Comparison of ENCODE assay signal across 12 cellular contexts in the genomic region with DNA sequence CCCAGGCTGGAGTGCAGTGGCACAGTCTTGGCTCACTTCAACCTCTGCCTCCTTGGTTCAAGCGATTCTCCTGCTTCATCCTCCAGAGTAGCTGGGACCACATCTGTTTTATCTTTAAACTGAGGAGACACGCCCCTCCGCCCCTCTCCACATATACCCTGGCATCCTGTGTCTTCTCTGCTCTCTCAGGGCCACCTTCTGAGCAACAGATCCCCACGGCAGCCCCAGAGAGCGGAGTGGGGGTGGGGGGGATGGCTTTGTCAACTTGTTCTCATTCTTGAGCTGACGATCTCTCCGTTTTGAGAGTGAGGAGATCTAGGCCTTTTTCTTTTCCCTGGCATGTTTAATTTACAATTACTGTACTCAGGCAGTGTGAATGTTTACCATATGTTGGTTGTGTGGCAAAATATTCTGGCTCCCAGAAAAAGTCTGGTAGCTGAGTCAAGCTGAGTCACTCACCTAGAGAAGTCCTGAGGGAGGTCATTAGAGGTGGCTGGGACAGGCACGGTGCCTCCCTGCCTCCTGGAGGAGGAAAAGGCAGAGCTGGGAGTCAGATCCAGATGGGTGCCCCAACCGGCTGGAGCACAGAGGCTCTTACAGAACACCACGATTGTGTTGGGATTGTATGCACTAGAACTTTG. TPM values are rescaled to one million over a fixed set of nuclear protein-coding genes. Genes with fewer than 3 reads are reported as not detected.
DNase-seq lines count a peak whose midpoint lies in the region; ATAC-seq, FAIRE-seq and TF ChIP-seq lines count a peak whose summit lies in the region.
"Had no signal": no experiment of that assay in that cellular context is flagged by ENCODE, and none has a peak within 500 bp of the region (broad histone marks: within the 10 kb centered on the region; RNA-seq: fewer than 3 reads in every experiment).

No MANE protein-coding gene starts in this region.

- H3K4me3 ChIP-seq in A549 (no peak overlapping the region), adrenal gland (no peak overlapping the region)

- 15% methylated on average over 10 of the region's 10 CpGs for WGBS in A549 (ENCODE audit: missing lambda C conversion rate)
- whole genome bisulfite sequencing in adrenal gland, 4 donors = 70 to 86% (median 77%) methylated on average over 10 of the region's 10 CpGs

- intact Hi-C loops in adrenal gland (cut with DNase I) = loop anchor here in 1 of 2 donors (10.0 kb wide), 1 partner anchor 138 kb away; no protein-coding TSS in a partner anchor

- POLR2A ChIA-PET in A549 (lab: Yijun Ruan, JAX) = interaction anchor here (1.3 to 1.9 kb wide), 4 partner anchors 15 to 28 kb away, joined by 3 to 17 read pairs (median 8); a partner anchor contains a TSS

- CTCF ChIA-PET in A549 (lab: Yijun Ruan, JAX) = interaction anchor here (0.7 to 3.6 kb wide), 16 partner anchors 9 to 1234 kb away, joined by 3 to 15 read pairs (median 4); no protein-coding TSS in a partner anchor

- no peaks in the 10 kb centered on the region for H3K36me3 ChIP-seq in adrenal gland (replicated peaks in 1 of 2)

- TF ChIP-seq CTCF in A549 (IDR thresholded peaks at IDR 0.05) (peak; percentile 34; the same call in 2 of the 3 replicates), adrenal gland (IDR thresholded peaks at IDR 0.05) (peak in 1 of 6 experiments; percentile 19)

- DNase-seq in A549 (ENCODE audit: low read depth in 1 of 2, low spot score in 1 of 2) (peak; percentile 82 to 91), GOT3 (lab: John Stamatoyannopoulos, UW) (peak; percentile 6), adrenal gland (peak in 5 of 7 donors; percentile 36 to 63 (median 60)), kidney glomerular epithelial cell (lab: John Stamatoyannopoulos, UW) (peak; percentile 42), NCI-H748 treated with DMSO at 0.1 percent for 48 hours (lab: John Stamatoyannopoulos, UW) (no peak)
- DNase-seq: activated T-cell treated with anti-CD3 and anti-CD28 coated beads, Interleukin-2, amount 50 U/mL, for 48 hours; stimulated activated CD4-positive, alpha-beta T cell treated with anti-CD3 and anti-CD28 coated beads, Interleukin-2, amount 100 ng/mL, for 24 hours had no signal

- ATAC-seq in A549 (peak; percentile 93 to 96), GM21447 (IDR thresholded peaks at IDR 0.05; ENCODE audit: unreplicated experiment) (no peak), HG02885 (IDR thresholded peaks at IDR 0.05; ENCODE audit: poor library complexity, unreplicated experiment) (no peak), GM21786 (IDR thresholded peaks at IDR 0.05; ENCODE audit: unreplicated experiment) (no peak)

- peak overlapping the region; percentile 79 for H3K4me2 ChIP-seq in A549

- TF ChIP-seq POLR2A in A549 (IDR thresholded peaks at IDR 0.05; ENCODE audit: low read length) (no peak), adrenal gland (IDR thresholded peaks at IDR 0.05) (no peak)

- TF ChIP-seq RAD21 in A549 (conservative IDR thresholded peaks at IDR 0.05 in 1 of 2, IDR thresholded peaks at IDR 0.05 in 1 of 2) = peak; percentile 72 to 83

- no peaks in the 10 kb centered on the region for H3K9me3 ChIP-seq in A549
- no peaks in the 10 kb centered on the region for H3K9me3 ChIP-seq in adrenal gland (replicated peaks in 1 of 3)

- TF ChIP-seq EP300 in A549 (IDR thresholded peaks at IDR 0.05) = peak in 1 of 2 experiments; percentile 40; a peak in 1 of 5 replicates

- H3K27me3 ChIP-seq in adrenal gland = no peaks in the 10 kb centered on the region

- H3K4me1 ChIP-seq in A549 (peaks cover 27% of the 10 kb centered on the region), adrenal gland (replicated peaks in 1 of 2) (peaks cover 12 to 23% of the 10 kb centered on the region in 2 donors)

- peak overlapping the region; percentile 82 to 89 for H3K27ac ChIP-seq in A549
- H3K27ac ChIP-seq in adrenal gland = no peak overlapping the region

- FAIRE-seq in A549 (lab: Jason Lieb, UNC) = peak; percentile 68
- FAIRE-seq: D721Med, endothelial cell of umbilical vein had no signal

TF ChIP-seq in A549, 52 proteins besides CTCF, POLR2A, EP300 and RAD21:
- TF ChIP-seq, protein P1, sequence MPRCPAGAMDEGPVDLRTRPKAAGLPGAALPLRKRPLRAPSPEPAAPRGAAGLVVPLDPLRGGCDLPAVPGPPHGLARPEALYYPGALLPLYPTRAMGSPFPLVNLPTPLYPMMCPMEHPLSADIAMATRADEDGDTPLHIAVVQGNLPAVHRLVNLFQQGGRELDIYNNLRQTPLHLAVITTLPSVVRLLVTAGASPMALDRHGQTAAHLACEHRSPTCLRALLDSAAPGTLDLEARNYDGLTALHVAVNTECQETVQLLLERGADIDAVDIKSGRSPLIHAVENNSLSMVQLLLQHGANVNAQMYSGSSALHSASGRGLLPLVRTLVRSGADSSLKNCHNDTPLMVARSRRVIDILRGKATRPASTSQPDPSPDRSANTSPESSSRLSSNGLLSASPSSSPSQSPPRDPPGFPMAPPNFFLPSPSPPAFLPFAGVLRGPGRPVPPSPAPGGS (IDR thresholded peaks at IDR 0.05) = 0 out of 3 replicates have a peak, but pooled peaks have one; percentile 56
- peak; percentile 96 for TF ChIP-seq FOSL2 (IDR thresholded peaks at IDR 0.05)
- peak; percentile 95 for TF ChIP-seq FOSL2 (CRISPR knock-in tag; IDR thresholded peaks at IDR 0.05)
- TF ChIP-seq FOXS1 (CRISPR knock-in tag; IDR thresholded peaks at IDR 0.05) = peak; percentile 80; the same call in 1 of the 2 replicates
- TF ChIP-seq MAZ (IDR thresholded peaks at IDR 0.05; ENCODE audit: borderline replicate concordance, low read depth, low read length) = 0 out of 2 replicates have a peak, but pooled peaks have one; percentile 34
- no peak for TF ChIP-seq CHD2 (IDR thresholded peaks at IDR 0.05; ENCODE audit: low read length, partially characterized antibody)
- TF ChIP-seq MAFK (IDR thresholded peaks at IDR 0.05; ENCODE audit: partially characterized antibody) = peak; percentile 78
- TF ChIP-seq ESRRA (IDR thresholded peaks at IDR 0.05; ENCODE audit: borderline replicate concordance, low read length) = no peak; the same call in 1 of the 2 replicates
- peak; percentile 68; the same call in 1 of the 2 replicates for TF ChIP-seq GATA3 (IDR thresholded peaks at IDR 0.05; ENCODE audit: borderline replicate concordance)
- TF ChIP-seq HOXB5 (CRISPR knock-in tag; IDR thresholded peaks at IDR 0.05) = 0 out of 2 replicates have a peak, but pooled peaks have one; percentile 49
- TF ChIP-seq, protein P2, sequence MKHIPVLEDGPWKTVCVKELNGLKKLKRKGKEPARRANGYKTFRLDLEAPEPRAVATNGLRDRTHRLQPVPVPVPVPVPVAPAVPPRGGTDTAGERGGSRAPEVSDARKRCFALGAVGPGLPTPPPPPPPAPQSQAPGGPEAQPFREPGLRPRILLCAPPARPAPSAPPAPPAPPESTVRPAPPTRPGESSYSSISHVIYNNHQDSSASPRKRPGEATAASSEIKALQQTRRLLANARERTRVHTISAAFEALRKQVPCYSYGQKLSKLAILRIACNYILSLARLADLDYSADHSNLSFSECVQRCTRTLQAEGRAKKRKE (CRISPR knock-in tag; IDR thresholded peaks at IDR 0.05; ENCODE audit: low read depth) = peak; percentile 52; the same call in 1 of the 2 replicates
- TF ChIP-seq NFE2L2 (conservative IDR thresholded peaks at IDR 0.05; ENCODE audit: low read length) = peak; percentile 29
- peak in 1 of 2 experiments; percentile 69; a peak in 2 of 5 replicates for TF ChIP-seq JUN (IDR thresholded peaks at IDR 0.05)
- peak; percentile 93 for TF ChIP-seq JUNB (IDR thresholded peaks at IDR 0.05)
- TF ChIP-seq HEYL (CRISPR knock-in tag; IDR thresholded peaks at IDR 0.05) = no peak
- TF ChIP-seq ZSCAN20 (CRISPR knock-in tag; IDR thresholded peaks at IDR 0.05) = no peak
- TF ChIP-seq, protein P3, sequence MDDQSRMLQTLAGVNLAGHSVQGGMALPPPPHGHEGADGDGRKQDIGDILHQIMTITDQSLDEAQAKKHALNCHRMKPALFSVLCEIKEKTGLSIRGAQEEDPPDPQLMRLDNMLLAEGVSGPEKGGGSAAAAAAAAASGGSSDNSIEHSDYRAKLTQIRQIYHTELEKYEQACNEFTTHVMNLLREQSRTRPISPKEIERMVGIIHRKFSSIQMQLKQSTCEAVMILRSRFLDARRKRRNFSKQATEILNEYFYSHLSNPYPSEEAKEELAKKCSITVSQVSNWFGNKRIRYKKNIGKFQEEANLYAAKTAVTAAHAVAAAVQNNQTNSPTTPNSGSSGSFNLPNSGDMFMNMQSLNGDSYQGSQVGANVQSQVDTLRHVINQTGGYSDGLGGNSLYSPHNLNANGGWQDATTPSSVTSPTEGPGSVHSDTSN (IDR thresholded peaks at IDR 0.05) = 0 out of 2 replicates have a peak, but pooled peaks have one; percentile 43
- TF ChIP-seq SMC3 (IDR thresholded peaks at IDR 0.05) = peak; percentile 81
- TF ChIP-seq HOXA7 (CRISPR knock-in tag; IDR thresholded peaks at IDR 0.05) = no peak
- no peak for TF ChIP-seq FOSB (CRISPR knock-in tag; IDR thresholded peaks at IDR 0.05)
- TF ChIP-seq, protein P4, sequence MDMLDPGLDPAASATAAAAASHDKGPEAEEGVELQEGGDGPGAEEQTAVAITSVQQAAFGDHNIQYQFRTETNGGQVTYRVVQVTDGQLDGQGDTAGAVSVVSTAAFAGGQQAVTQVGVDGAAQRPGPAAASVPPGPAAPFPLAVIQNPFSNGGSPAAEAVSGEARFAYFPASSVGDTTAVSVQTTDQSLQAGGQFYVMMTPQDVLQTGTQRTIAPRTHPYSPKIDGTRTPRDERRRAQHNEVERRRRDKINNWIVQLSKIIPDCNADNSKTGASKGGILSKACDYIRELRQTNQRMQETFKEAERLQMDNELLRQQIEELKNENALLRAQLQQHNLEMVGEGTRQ (IDR thresholded peaks at IDR 0.05) = no peak
- TF ChIP-seq, protein P5, sequence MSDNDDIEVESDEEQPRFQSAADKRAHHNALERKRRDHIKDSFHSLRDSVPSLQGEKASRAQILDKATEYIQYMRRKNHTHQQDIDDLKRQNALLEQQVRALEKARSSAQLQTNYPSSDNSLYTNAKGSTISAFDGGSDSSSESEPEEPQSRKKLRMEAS (IDR thresholded peaks at IDR 0.05) = peak; percentile 83

RNA-seq across cellular contexts. Expression of a gene that starts 19.5 kb away (rescaled TPM):
- polyA plus RNA-seq in A549 (2011; rRNA removed) (177 and 228 TPM in 2 replicates), A549 (2017; fragmentation: RNase III; extraction: RNeasy Plus Mini Kit Qiagen cat#74134 plus additional on column Dnase treatment) (87.8 to 221 TPM (median 181 TPM) in 3 replicates), adrenal gland (100 to 1,000 TPM in 1 of 3 donors, 10 to 100 TPM in 2; 93.0 to 127 (median 96.0) TPM)
- 988 and 1,180 TPM in 2 replicates for polyA plus RNA-seq in A549 (2012; cell fraction: cytosol; rRNA removed)
- 636 and 701 TPM in 2 replicates for polyA plus RNA-seq in A549 (2012; cell fraction: nucleus; rRNA removed)
- polyA minus RNA-seq in A549 (2011; rRNA and poly(A)+ RNA removed) = 112 and 167 TPM in 2 replicates
- 100 to 1,000 TPM in 7 of 8 donors, 10 to 100 TPM in 1; 80.7 to 468 (median 244) TPM for total RNA-seq in adrenal gland

Comparison
In these comparisons a context has a peak if more than half of its experiments do, and no peak if none do; other contexts are left out.
1. ATAC-seq: peak in A549 (2 of 2); none in GM21447 (single experiment), HG02885 (single experiment) and GM21786 (single experiment).
2. H3K27ac ChIP-seq: peak in A549 (2 of 2); none in adrenal gland (0 of 5).